In genomic region chr10:35335718-35336083, GRCh38 we compare ENCODE assay signal across 8 cellular contexts. TPM values are rescaled to one million over a fixed set of nuclear protein-coding genes. Genes with fewer than 3 reads are reported as not detected.
DNase-seq lines count a peak whose midpoint lies in the region; ATAC-seq and FAIRE-seq lines count a peak whose summit lies in the region.

No MANE protein-coding gene starts in this region.

- peaks cover 24% of the 10 kb centered on the region for H3K36me3 Mint-ChIP-seq in T-helper 2 cell treated with Interferon-gamma antibody and Interleukin-4, amounts not matched to agents 5 μg/mL and 100 μg/mL, for 36 hours (ENCODE audit: low read depth)
- no peaks in the 10 kb centered on the region for H3K36me3 Mint-ChIP-seq in naive B cell

- peaks cover 52% of the 10 kb centered on the region for H3K4me1 Mint-ChIP-seq in T-helper 2 cell treated with Interferon-gamma antibody and Interleukin-4, amounts not matched to agents 5 μg/mL and 100 μg/mL, for 36 hours (ENCODE audit: low read depth)
- H3K4me1 Mint-ChIP-seq in naive B cell: peaks cover 35 to 69% (median 60%) of the 10 kb centered on the region in 3 donors

- DNase-seq in GM18507 (ENCODE audit: extremely low spot score, insufficient read length, low read depth) (no peak), naive B cell (peak; percentile 5), middle frontal gyrus (ENCODE audit: extremely low spot score, low spot score) (no peak), epidermal melanocyte (ENCODE audit: insufficient read length, low spot score) (no peak), inferior parietal cortex (ENCODE audit: extremely low spot score) (no peak)
- no peak for DNase-seq in T-helper 2 cell treated with Interferon-gamma antibody and Interleukin-4, amounts not matched to agents 5 μg/mL and 100 μg/mL, for 36 hours (ENCODE audit: low spot score)
- DNase-seq in effector memory CD4-positive, alpha-beta T cell: no peak

- peaks cover 32% of the 10 kb centered on the region for H3K4me1 ChIP-seq in effector memory CD4-positive, alpha-beta T cell (ENCODE audit: control insufficient read depth, insufficient read depth, low read length, poor library complexity, severe bottlenecking)

- H3K27ac Mint-ChIP-seq in T-helper 2 cell treated with Interferon-gamma antibody and Interleukin-4, amounts not matched to agents 5 μg/mL and 100 μg/mL, for 36 hours: peak overlapping the region; percentile 94
- peak overlapping the region; percentile 91 to 99 (median 92) for H3K27ac Mint-ChIP-seq in naive B cell

- no peaks in the 10 kb centered on the region for H3K36me3 ChIP-seq in effector memory CD4-positive, alpha-beta T cell (ENCODE audit: control insufficient read depth, insufficient read depth, low read length)

- H3K4me3 Mint-ChIP-seq in T-helper 2 cell treated with Interferon-gamma antibody and Interleukin-4, amounts not matched to agents 5 μg/mL and 100 μg/mL, for 36 hours: peak overlapping the region; percentile 95
- H3K4me3 Mint-ChIP-seq in naive B cell: peak overlapping the region; percentile 86 to 96 (median 92)

- no peaks in the 10 kb centered on the region for H3K9me3 ChIP-seq in effector memory CD4-positive, alpha-beta T cell (ENCODE audit: control insufficient read depth, low read length)

- H3K27ac ChIP-seq in effector memory CD4-positive, alpha-beta T cell (ENCODE audit: insufficient read depth, low read length, poor library complexity, severe bottlenecking): peak overlapping the region; percentile 65

- H3K9me3 Mint-ChIP-seq in T-helper 2 cell treated with Interferon-gamma antibody and Interleukin-4, amounts not matched to agents 5 μg/mL and 100 μg/mL, for 36 hours: no peaks in the 10 kb centered on the region
- no peaks in the 10 kb centered on the region for H3K9me3 Mint-ChIP-seq in naive B cell

- no peaks in the 10 kb centered on the region for H3K27me3 ChIP-seq in effector memory CD4-positive, alpha-beta T cell (replicated peaks; ENCODE audit: control insufficient read depth, insufficient read depth, low read length, poor library complexity, severe bottlenecking)

- FAIRE-seq in GM18507 (lab: Jason Lieb, UNC): peak; percentile 63

- peak; percentile 4 for ATAC-seq in HG02884 (IDR thresholded peaks at IDR 0.05; ENCODE audit: unreplicated experiment)
- peak; percentile 2 for ATAC-seq in naive B cell (ENCODE audit: low read depth in 2 of 2)

- peak overlapping the region; percentile 89 for H3K4me3 ChIP-seq in effector memory CD4-positive, alpha-beta T cell (ENCODE audit: insufficient read depth, low read depth, low read length, poor library complexity, severe bottlenecking)

- no peaks in the 10 kb centered on the region for H3K27me3 Mint-ChIP-seq in T-helper 2 cell treated with Interferon-gamma antibody and Interleukin-4, amounts not matched to agents 5 μg/mL and 100 μg/mL, for 36 hours (ENCODE audit: low read depth)
- H3K27me3 Mint-ChIP-seq in naive B cell: no peaks in the 10 kb centered on the region

RNA-seq across cellular contexts. Expression of gene CCNY, which starts 0.6 kb away (rescaled TPM):
- 10 to 100 TPM in 5 of 6 donors, 1 to 10 TPM in 1; 9.4 to 27.7 (median 13.6) TPM for polyA plus RNA-seq in naive B cell (ENCODE audit: low read depth in 6 of 6)
